8 cellular contexts compared by ENCODE assay signal in the genomic region with DNA sequence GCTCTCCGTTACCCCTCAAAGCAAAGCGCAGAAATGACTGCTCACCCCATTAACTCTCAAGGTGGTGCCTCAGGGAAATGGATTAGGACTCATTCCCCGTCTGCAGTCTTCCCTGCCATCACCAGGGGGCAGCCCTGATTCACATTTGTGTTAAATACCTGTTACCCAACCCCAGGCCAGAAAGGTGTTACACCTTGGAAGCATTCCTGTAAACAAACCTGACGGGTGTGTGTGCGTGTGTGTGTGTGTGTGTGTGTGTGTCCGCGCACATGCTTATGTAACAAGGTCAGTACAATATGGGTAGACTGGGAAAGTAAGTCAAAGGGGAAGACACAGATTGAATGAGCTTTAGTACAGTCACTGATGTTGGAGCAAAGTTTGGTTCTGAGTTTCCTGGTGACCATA. TPM values are rescaled to one million over a fixed set of nuclear protein-coding genes. Genes with fewer than 3 reads are reported as not detected.
DNase-seq lines count a peak whose midpoint lies in the region; ATAC-seq and FAIRE-seq lines count a peak whose summit lies in the region.

No MANE protein-coding gene starts in this region.

- H3K4me1 Mint-ChIP-seq in T-cell: peaks cover 6 to 8% (median 6%) of the 10 kb centered on the region in 3 donors

- no peak overlapping the region for H3K27ac Mint-ChIP-seq in T-cell

- no peak for FAIRE-seq in small intestine (lab: Jason Lieb, UNC)

- no peaks in the 10 kb centered on the region for H3K9me3 Mint-ChIP-seq in T-cell

- H3K36me3 Mint-ChIP-seq in T-cell: no peaks in the 10 kb centered on the region

- peaks cover 12 to 29% of the 10 kb centered on the region in 2 donors for H3K27me3 Mint-ChIP-seq in T-cell

- POLR2A ChIA-PET in T-cell (lab: Charles Lee): interaction anchor here in 1 of 2 donors (0.6 kb wide), 1 partner anchor 25 kb away, joined by 7 read pairs; no protein-coding TSS in a partner anchor

- no peaks in the 10 kb centered on the region for H3K36me3 ChIP-seq in small intestine (ENCODE audit: control insufficient read depth in 2 of 2, insufficient read depth in 2 of 2, low read length in 2 of 2)

- 3 to 9% (median 4%) methylated on average over 7 of the region's 7 CpGs for WGBS in small intestine, 3 donors

- peaks cover 0 to 2% of the 10 kb centered on the region in 2 donors for H3K4me1 ChIP-seq in small intestine (ENCODE audit: control insufficient read depth in 2 of 2, insufficient read depth in 1 of 2, low read depth in 1 of 2, low read length in 1 of 2)

- H3K4me3 ChIP-seq in small intestine (ENCODE audit: low read depth in 1 of 2, low read length in 2 of 2): no peak overlapping the region

- DNase-seq in GM04503 (ENCODE audit: low read depth) (peak; percentile 5), NCI-H1092 treated with DMSO at 0.1 percent for 48 hours (lab: John Stamatoyannopoulos, UW) (peak; percentile 79), T-cell (peak; percentile 25 to 71 (median 59)), anterior cingulate cortex (lab: John Stamatoyannopoulos, UW) (peak in 30 of 58 donors; percentile 4 to 68 (median 26)), hepatic stellate cell (ENCODE audit: low spot score) (peak; percentile 51), small intestine (peak; percentile 92), T1000 (lab: John Stamatoyannopoulos, UW) (no peak)

- H3K4me3 Mint-ChIP-seq in T-cell: no peak overlapping the region

- no peak overlapping the region for H3K27ac ChIP-seq in small intestine (ENCODE audit: low read depth in 1 of 2, low read length in 1 of 2)

- ATAC-seq in T-cell (replicated peaks in 1 of 4) (peak; percentile 61 to 67 (median 62)), GM21737 (IDR thresholded peaks at IDR 0.05; ENCODE audit: unreplicated experiment) (no peak)

- no peaks in the 10 kb centered on the region for H3K9me3 ChIP-seq in small intestine (ENCODE audit: control insufficient read depth, low read depth)

- CTCF ChIA-PET in T-cell (lab: Charles Lee): no interaction called here

- H3K27me3 ChIP-seq in small intestine (ENCODE audit: control insufficient read depth in 2 of 2, insufficient read depth in 2 of 2, low read length in 2 of 2): peaks cover under 1 to 7% of the 10 kb centered on the region in 2 donors

RNA-seq across cellular contexts. Expression of a gene that starts 6.3 kb away (rescaled TPM):
- not detected for total RNA-seq in T-cell
- 100 to 1,000 TPM in 2 of 3 donors, 10 to 100 TPM in 1; 14.4 to 969 (median 615) TPM for polyA plus RNA-seq in small intestine

RNA-seq across cellular contexts. Expression of a gene that starts 17.6 kb away (rescaled TPM):
- not detected for total RNA-seq in T-cell
- 100 to 1,000 TPM in 1 of 3 donors, 10 to 100 TPM in 2; 56.3 to 155 (median 59.5) TPM for polyA plus RNA-seq in small intestine
